Comparison of ENCODE assay signal across 8 cellular contexts in the genomic region with DNA sequence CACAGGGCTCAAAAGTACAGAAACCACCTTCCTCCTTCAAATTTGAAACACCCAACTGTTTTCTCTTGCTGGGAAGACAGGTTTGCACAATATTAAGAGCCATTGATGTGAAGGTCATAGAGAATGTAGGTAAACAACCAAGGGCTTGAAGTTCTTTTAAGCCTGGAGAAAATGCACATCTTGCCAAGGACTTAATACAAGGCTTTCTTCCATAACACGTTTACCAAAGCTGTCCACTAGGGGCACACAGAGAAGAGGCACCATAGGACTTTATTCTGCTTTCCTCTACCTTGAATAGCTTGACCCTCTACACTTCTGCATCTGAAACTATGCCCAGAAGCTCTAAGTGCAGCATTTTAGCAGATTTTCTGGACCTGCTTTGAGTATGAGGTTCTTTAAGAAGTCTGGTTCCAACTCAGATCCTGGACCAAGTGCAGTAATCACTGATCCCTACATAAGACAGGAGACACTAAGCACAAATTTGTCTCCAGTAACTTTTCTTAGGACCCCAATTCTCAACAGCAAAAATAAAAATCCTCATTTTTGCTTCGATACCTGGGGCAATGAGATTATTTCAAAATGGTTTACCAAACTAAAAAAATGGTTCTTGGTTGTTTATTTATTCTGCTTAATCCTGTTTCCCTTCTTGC.
DNase-seq lines count a peak whose midpoint lies in the region; ATAC-seq and TF ChIP-seq lines count a peak whose summit lies in the region.

No MANE protein-coding gene starts in this region.

- H4K91ac ChIP-seq in neuronal stem cell (ENCODE audit: low read depth, low read length, poor library complexity) = no peak overlapping the region

- peak; percentile 15 for DNase-seq in ELF-1 (ENCODE audit: low read depth, low spot score)
- DNase-seq in RWPE2 (ENCODE audit: low spot score) = no peak
- DNase-seq in fibroblast of gingiva (ENCODE audit: low read depth) = peak; percentile 46
- DNase-seq in neuronal stem cell (ENCODE audit: low spot score) = peak; percentile 37
- no peak for DNase-seq in T-helper 9 cell

- no peaks in the 10 kb centered on the region for H3K79me1 ChIP-seq in neuronal stem cell (ENCODE audit: low read depth, low read length)

- ATAC-seq in GM19351 (IDR thresholded peaks at IDR 0.05; ENCODE audit: unreplicated experiment) (peak; percentile 96), HG03520 (IDR thresholded peaks at IDR 0.05; ENCODE audit: unreplicated experiment) (peak; percentile 61), RWPE2 (ENCODE audit: low read depth) (peak; percentile 79), GM18861 (IDR thresholded peaks at IDR 0.05; ENCODE audit: unreplicated experiment) (no peak)

- no peak overlapping the region for H2AFZ ChIP-seq in neuronal stem cell (ENCODE audit: low read length)

- no peak overlapping the region for H4K8ac ChIP-seq in neuronal stem cell (ENCODE audit: low read depth, low read length)

- no peak overlapping the region for H3K14ac ChIP-seq in neuronal stem cell (ENCODE audit: low read length)

- H3K9me3 ChIP-seq in RWPE2 (ENCODE audit: severe bottlenecking) = no peaks in the 10 kb centered on the region
- no peaks in the 10 kb centered on the region for H3K9me3 ChIP-seq in neuronal stem cell (replicated peaks in 1 of 2; ENCODE audit: control insufficient read depth in 2 of 2, insufficient read depth in 1 of 2, low read depth in 1 of 2, low read length in 2 of 2)

- H3K4me2 ChIP-seq in neuronal stem cell (ENCODE audit: insufficient read depth, low read length, poor library complexity, severe bottlenecking) = no peak overlapping the region

- no peak overlapping the region for H3K9ac ChIP-seq in neuronal stem cell (ENCODE audit: low read depth, low read length, poor library complexity)

- H3K36me3 ChIP-seq in RWPE2 (ENCODE audit: low read depth) (peaks cover 5% of the 10 kb centered on the region), neuronal stem cell (replicated peaks in 1 of 2; ENCODE audit: control insufficient read depth in 2 of 2, insufficient read depth in 2 of 2, low read length in 2 of 2) (peaks cover 5 to 12% of the 10 kb centered on the region in 2 donors)

- peak; percentile 87 for TF ChIP-seq CTCF in RWPE2 (IDR thresholded peaks at IDR 0.05; ENCODE audit: poor library complexity, severe bottlenecking)

- H2BK120ac ChIP-seq in neuronal stem cell (ENCODE audit: low read depth, low read length) = no peak overlapping the region

- no peak overlapping the region for H2BK5ac ChIP-seq in neuronal stem cell (ENCODE audit: low read length)

- no peak overlapping the region for H2BK12ac ChIP-seq in neuronal stem cell (ENCODE audit: low read length)

- no peak overlapping the region for H2AK5ac ChIP-seq in neuronal stem cell (ENCODE audit: low read depth, low read length)

- no peak overlapping the region for H3K18ac ChIP-seq in neuronal stem cell (ENCODE audit: low read length)

- H3K4ac ChIP-seq in neuronal stem cell (ENCODE audit: low read length) = no peak overlapping the region

- no CpG with 5 or more reads among the region's 2 CpGs for WGBS in neuronal stem cell (ENCODE audit: extremely low coverage in 2 of 2, insufficient read length in 2 of 2, insufficient replicate concordance in 1 of 2), 2 donors

- H3K27ac ChIP-seq in RWPE2 (ENCODE audit: poor library complexity, severe bottlenecking) (no peak overlapping the region), neuronal stem cell (replicated peaks; ENCODE audit: low read length) (no peak overlapping the region)

- H3K23ac ChIP-seq in neuronal stem cell (ENCODE audit: low read depth, low read length, poor library complexity) = no peak overlapping the region

- no peak overlapping the region for H3K4me3 ChIP-seq in RWPE2 (ENCODE audit: severe bottlenecking)
- no peak overlapping the region for H3K4me3 ChIP-seq in neuronal stem cell (ENCODE audit: low read length in 2 of 2)

- no peak overlapping the region for H2BK15ac ChIP-seq in neuronal stem cell (ENCODE audit: low read length)

- no peaks in the 10 kb centered on the region for H3K27me3 ChIP-seq in RWPE2 (ENCODE audit: insufficient read depth, poor library complexity, severe bottlenecking)
- H3K27me3 ChIP-seq in neuronal stem cell (ENCODE audit: control insufficient read depth in 3 of 3, insufficient read depth in 3 of 3, low read depth in 1 of 3, low read length in 3 of 3) = no peaks in the 10 kb centered on the region

- no peaks in the 10 kb centered on the region for H3K4me1 ChIP-seq in RWPE2 (ENCODE audit: insufficient read depth, poor library complexity, severe bottlenecking)
- no peaks in the 10 kb centered on the region for H3K4me1 ChIP-seq in neuronal stem cell (ENCODE audit: control insufficient read depth in 2 of 2, insufficient read depth in 1 of 2, low read depth in 1 of 2, low read length in 2 of 2)

Comparison
In these comparisons a context has a peak if more than half of its experiments do, and no peak if none do; other contexts are left out.
1. DNase-seq: peak in ELF-1 (single experiment), fibroblast of gingiva (single experiment) and neuronal stem cell (single experiment); none in RWPE2 (single experiment) and T-helper 9 cell (single experiment).